ENCODE assay signal across 9 cellular contexts in genomic region chr15:41930221-41930866, GRCh38. TPM values are rescaled to one million over a fixed set of nuclear protein-coding genes. Genes with fewer than 3 reads are reported as not detected.
DNase-seq lines count a peak whose midpoint lies in the region; ATAC-seq and TF ChIP-seq lines count a peak whose summit lies in the region.
"Had no signal": no experiment of that assay in that cellular context is flagged by ENCODE, and none has a peak within 500 bp of the region (broad histone marks: within the 10 kb centered on the region; RNA-seq: fewer than 3 reads in every experiment).

No MANE protein-coding gene starts in this region.

- ATAC-seq in activated naive CD8-positive, alpha-beta T cell treated with anti-CD3 and anti-CD28 coated beads, Interleukin-2, amount 50 U/mL, for 24 hours = no peak
- peak; percentile 73 to 75 for ATAC-seq in right cardiac atrium
- no peak for ATAC-seq in GM21515 (IDR thresholded peaks at IDR 0.05; ENCODE audit: unreplicated experiment)
- ATAC-seq: esophagus mucosa had no signal

- peak overlapping the region; percentile 49 for H3K4me3 Mint-ChIP-seq in HFFc6
- H3K4me3 Mint-ChIP-seq in activated naive CD8-positive, alpha-beta T cell treated with anti-CD3 and anti-CD28 coated beads, Interleukin-2, amount 50 U/mL, for 24 hours = no peak overlapping the region

- H3K4me1 ChIP-seq in right cardiac atrium (ENCODE audit: control insufficient read depth, insufficient read depth, low read length) (peaks cover 35% of the 10 kb centered on the region), tibial artery (peaks cover 0 to 95% (median 76%) of the 10 kb centered on the region in 4 donors)

- no peaks in the 10 kb centered on the region for H3K27me3 ChIP-seq in right cardiac atrium (ENCODE audit: control insufficient read depth, insufficient read depth)
- no peaks in the 10 kb centered on the region for H3K27me3 ChIP-seq in tibial artery

- 35% methylated on average over 8 of the region's 8 CpGs for WGBS in right cardiac atrium

- 0 out of 2 replicates have a peak, but pooled peaks cover 7% of the 10 kb centered on the region for H3K36me3 Mint-ChIP-seq in HFFc6 (ENCODE audit: low read depth)
- peaks cover 6% of the 10 kb centered on the region for H3K36me3 Mint-ChIP-seq in activated naive CD8-positive, alpha-beta T cell treated with anti-CD3 and anti-CD28 coated beads, Interleukin-2, amount 50 U/mL, for 24 hours (ENCODE audit: low read depth)

- peaks cover 80% of the 10 kb centered on the region for H3K4me1 Mint-ChIP-seq in HFFc6 (ENCODE audit: low read depth)
- H3K4me1 Mint-ChIP-seq in activated naive CD8-positive, alpha-beta T cell treated with anti-CD3 and anti-CD28 coated beads, Interleukin-2, amount 50 U/mL, for 24 hours = peaks cover 72% of the 10 kb centered on the region

- H3K4me3 ChIP-seq in right cardiac atrium (ENCODE audit: low read length) = no peak overlapping the region
- H3K4me3 ChIP-seq in tibial artery = no peak overlapping the region

- peak overlapping the region; percentile 76 for H3K27ac ChIP-seq in right cardiac atrium (ENCODE audit: low read length)
- peak overlapping the region; percentile 61 to 71 for H3K27ac ChIP-seq in tibial artery

- peak; percentile 97 for DNase-seq in HFFc6
- no peak for DNase-seq in activated naive CD8-positive, alpha-beta T cell treated with anti-CD3 and anti-CD28 coated beads, Interleukin-2, amount 50 U/mL, for 24 hours
- DNase-seq in right cardiac atrium = peak; percentile 80 to 88 (median 82)
- peak; percentile 85 to 86 for DNase-seq in tibial artery
- DNase-seq in activated CD4-positive, alpha-beta T cell treated with anti-CD3 and anti-CD28 coated beads for 1 hour = no peak
- DNase-seq in stimulated activated CD4-positive, alpha-beta T cell treated with anti-CD3 and anti-CD28 coated beads, Interleukin-1b, Interleukin-23, amount 100 ng/mL, for 48 hours = no peak
- no peak for DNase-seq in NCI-H2227 (lab: John Stamatoyannopoulos, UW; ENCODE audit: unreplicated experiment)

- intact Hi-C loops in right cardiac atrium (cut with DNase I) = no loop called here
- intact Hi-C loops in tibial artery (cut with DNase I; ENCODE audit: low total_unique reads) = loop anchor here (5.0 kb wide), 1 partner anchor 42 kb away; the partner anchor contains the start of gene EHD4

- no peaks in the 10 kb centered on the region for H3K36me3 ChIP-seq in tibial artery

- no peaks in the 10 kb centered on the region; the same call in 1 of the 2 replicates for H3K27me3 Mint-ChIP-seq in HFFc6 (ENCODE audit: insufficient read depth)
- no peaks in the 10 kb centered on the region for H3K27me3 Mint-ChIP-seq in activated naive CD8-positive, alpha-beta T cell treated with anti-CD3 and anti-CD28 coated beads, Interleukin-2, amount 50 U/mL, for 24 hours

- no peaks in the 10 kb centered on the region for H3K9me3 Mint-ChIP-seq in HFFc6
- no peaks in the 10 kb centered on the region for H3K9me3 Mint-ChIP-seq in activated naive CD8-positive, alpha-beta T cell treated with anti-CD3 and anti-CD28 coated beads, Interleukin-2, amount 50 U/mL, for 24 hours

- TF ChIP-seq CTCF in HFFc6 (IDR thresholded peaks at IDR 0.05) (peak; percentile 61), tibial artery (IDR thresholded peaks at IDR 0.05) (peak; percentile 45 to 47)

- H3K9me3 ChIP-seq in right cardiac atrium (ENCODE audit: control insufficient read depth, low read length) = no peaks in the 10 kb centered on the region
- H3K9me3 ChIP-seq in tibial artery = no peaks in the 10 kb centered on the region

- peak overlapping the region; percentile 88 for H3K27ac Mint-ChIP-seq in HFFc6
- H3K27ac Mint-ChIP-seq in activated naive CD8-positive, alpha-beta T cell treated with anti-CD3 and anti-CD28 coated beads, Interleukin-2, amount 50 U/mL, for 24 hours = peak overlapping the region; percentile 35

RNA-seq across cellular contexts. Expression of gene SPTBN5, which starts 36.5 kb away (rescaled TPM):
- total RNA-seq in HFFc6 (2021; fragmentation: NEBNext Ultra II Directional; extraction: Animal tissue kit (Norgen Biotek cat#: 25700)) = under 1 TPM; 0.16 to 0.34 (median 0.24) TPM
- 1 to 10 TPM; 1.7 to 4.3 (median 3.8) TPM for total RNA-seq in right cardiac atrium
- polyA plus RNA-seq in right cardiac atrium = 2.3 TPM

RNA-seq across cellular contexts. Expression of gene EHD4, which starts 42.0 kb away (rescaled TPM):
- total RNA-seq in HFFc6 (2021; fragmentation: NEBNext Ultra II Directional; extraction: Animal tissue kit (Norgen Biotek cat#: 25700)) = 10 to 100 TPM; 14.1 to 21.8 (median 18.1) TPM
- 10 to 100 TPM; 31.7 to 37.4 (median 35.3) TPM for total RNA-seq in right cardiac atrium
- polyA plus RNA-seq in right cardiac atrium = 26.3 TPM

Comparison
In these comparisons a context has a peak if more than half of its experiments do, and no peak if none do; other contexts are left out.
1. DNase-seq: peak in HFFc6 (single experiment), right cardiac atrium (3 of 3) and tibial artery (2 of 2); none in activated naive CD8-positive, alpha-beta T cell treated with anti-CD3 and anti-CD28 coated beads, Interleukin-2, amount 50 U/mL, for 24 hours (single experiment), activated CD4-positive, alpha-beta T cell treated with anti-CD3 and anti-CD28 coated beads for 1 hour (single experiment), stimulated activated CD4-positive, alpha-beta T cell treated with anti-CD3 and anti-CD28 coated beads, Interleukin-1b, Interleukin-23, amount 100 ng/mL, for 48 hours (single experiment) and NCI-H2227 (single experiment).
2. ATAC-seq: peak in right cardiac atrium (2 of 2); none in activated naive CD8-positive, alpha-beta T cell treated with anti-CD3 and anti-CD28 coated beads, Interleukin-2, amount 50 U/mL, for 24 hours (single experiment) and GM21515 (single experiment).